In genomic region chr11:8382436-8383053, GRCh38 we compare ENCODE assay signal across 15 cellular contexts.
DNase-seq lines count a peak whose midpoint lies in the region; ATAC-seq lines count a peak whose summit lies in the region.
"Had no signal": no experiment of that assay in that cellular context is flagged by ENCODE, and none has a peak within 500 bp of the region (broad histone marks: within the 10 kb centered on the region; RNA-seq: fewer than 3 reads in every experiment).

No MANE protein-coding gene starts in this region.

- H3K9ac ChIP-seq in GM23248, result no peak overlapping the region

- H3K9me2 ChIP-seq in GM23248 (ENCODE audit: insufficient read depth), result no peaks in the 10 kb centered on the region

- no peaks in the 10 kb centered on the region for H3K79me2 ChIP-seq in GM23248 (ENCODE audit: insufficient read depth)

- 31 to 32% methylated on average over 9 of the region's 9 CpGs for WGBS in GM23248 (ENCODE audit: low coverage in 1 of 2, low lambda C conversion rate in 2 of 2, missing lambda C conversion rate in 2 of 2), 2 experiments

- H3K4me2 ChIP-seq in GM23248 (ENCODE audit: unreplicated experiment), result no peak overlapping the region

- H4K20me1 ChIP-seq in GM23248 (ENCODE audit: insufficient read depth), result no peaks in the 10 kb centered on the region

- no peaks in the 10 kb centered on the region for H3K36me3 ChIP-seq in GM23248 (ENCODE audit: low read depth)
- H3K36me3 ChIP-seq: breast epithelium, left ventricle myocardium inferior, WERI-Rb-1 had no signal

- no peaks in the 10 kb centered on the region for H3K4me1 Mint-ChIP-seq in T-cell

- CTCF ChIA-PET in T-cell (lab: Charles Lee), result no interaction called here

- H2AFZ ChIP-seq in GM23248, result no peak overlapping the region

- POLR2A ChIA-PET in T-cell (lab: Charles Lee), result no interaction called here

- H3K4me1 ChIP-seq in GM23248 (ENCODE audit: insufficient read depth), result no peaks in the 10 kb centered on the region
- H3K4me1 ChIP-seq: breast epithelium, left ventricle myocardium inferior had no signal

- in situ Hi-C loops in GM23248 (cut with MboI), result no loop called here

- no peaks in the 10 kb centered on the region for H3K9me3 ChIP-seq in GM23248 (ENCODE audit: low read depth)
- H3K9me3 ChIP-seq: breast epithelium, left ventricle myocardium inferior had no signal

- DNase-seq in GM23248 (peak; percentile 77), SK-N-DZ (ENCODE audit: low spot score) (peak; percentile 23), renal cortical epithelial cell (ENCODE audit: low read depth) (peak; percentile 78), foreskin melanocyte (no peak), OCI-M1 (lab: John Stamatoyannopoulos, UW) (no peak), GM19240 (ENCODE audit: insufficient read length, low spot score) (no peak), T-cell (no peak)
- DNase-seq: activated T-cell treated with anti-CD3 and anti-CD28 coated beads, Interleukin-2, amount 50 U/mL, for 4 hours; CD4-positive, alpha-beta memory T cell; KBM-7; left ventricle myocardium inferior; stimulated activated CD4-positive, alpha-beta T cell treated with anti-CD3 and anti-CD28 coated beads, Interleukin-15, amount 100 ng/mL, for 24 hours; WERI-Rb-1 had no signal

- H3K9me3 Mint-ChIP-seq in T-cell, result no peaks in the 10 kb centered on the region
- H3K9me3 Mint-ChIP-seq: activated T-cell treated with anti-CD3 and anti-CD28 coated beads, Interleukin-2, amount 50 U/mL, for 4 hours had no signal

- H3K27me3 ChIP-seq in GM23248 (replicated peaks; ENCODE audit: insufficient read depth), result peaks cover 19% of the 10 kb centered on the region
- H3K27me3 ChIP-seq: breast epithelium had no signal

- no peaks in the 10 kb centered on the region for H3F3A ChIP-seq in GM23248 (ENCODE audit: insufficient read depth)

- H3K36me3 Mint-ChIP-seq in T-cell, result no peaks in the 10 kb centered on the region
- H3K36me3 Mint-ChIP-seq: CD4-positive, alpha-beta memory T cell had no signal

- no peak overlapping the region for H3K27ac Mint-ChIP-seq in T-cell
- H3K27ac Mint-ChIP-seq: CD4-positive, alpha-beta memory T cell had no signal

- no peak overlapping the region for H3K4me3 Mint-ChIP-seq in T-cell
- H3K4me3 Mint-ChIP-seq: activated T-cell treated with anti-CD3 and anti-CD28 coated beads, Interleukin-2, amount 50 U/mL, for 4 hours had no signal

- H3K27me3 Mint-ChIP-seq in T-cell, result peaks cover 4 to 8% of the 10 kb centered on the region in 2 donors

- ATAC-seq in esophagus mucosa (peak; percentile 92), T-cell (replicated peaks in 1 of 4) (no peak)
- ATAC-seq: activated T-cell treated with anti-CD3 and anti-CD28 coated beads, Interleukin-2, amount 50 U/mL, for 4 hours had no signal

- H3K27ac ChIP-seq in GM23248, result no peak overlapping the region
- H3K27ac ChIP-seq: breast epithelium, left ventricle myocardium inferior, WERI-Rb-1 had no signal

- no peak overlapping the region for H3K4me3 ChIP-seq in GM23248
- H3K4me3 ChIP-seq: breast epithelium, left ventricle myocardium inferior had no signal

Comparison
In these comparisons a context has a peak if more than half of its experiments do, and no peak if none do; other contexts are left out.
1. DNase-seq: peak in GM23248 (single experiment), SK-N-DZ (single experiment) and renal cortical epithelial cell (single experiment); none in foreskin melanocyte (single experiment), OCI-M1 (single experiment), GM19240 (single experiment) and T-cell (0 of 34).